29 cellular contexts compared by ENCODE assay signal in the genomic region with DNA sequence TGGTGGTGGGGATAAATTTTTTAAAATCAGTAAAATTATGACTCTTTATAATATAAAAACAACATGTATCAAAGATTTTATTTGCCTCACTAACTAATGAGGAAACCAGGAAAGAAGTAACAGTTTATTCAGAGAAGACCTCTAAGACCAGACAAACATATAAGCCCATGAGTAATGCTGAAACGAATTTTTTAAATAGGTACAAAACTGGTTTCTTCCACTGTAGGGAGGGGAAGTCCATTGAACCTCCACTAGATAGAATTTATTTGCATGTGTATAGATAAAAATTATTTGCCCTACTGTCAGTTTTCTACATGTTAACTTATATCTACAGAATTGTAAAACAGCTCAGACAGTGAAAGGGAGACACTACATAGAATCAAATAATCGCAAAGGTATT.
"Had no signal": no experiment of that assay in that cellular context is flagged by ENCODE, and none has a peak within 500 bp of the region (broad histone marks: within the 10 kb centered on the region; RNA-seq: fewer than 3 reads in every experiment).

No MANE protein-coding gene starts in this region.

- H3K4me3 ChIP-seq: neural progenitor cell, ovary, psoas muscle, right lobe of liver, sigmoid colon, suprapubic skin, testis, tibial artery, transverse colon, upper lobe of right lung, uterus had no signal

- ATAC-seq: natural killer cell; psoas muscle; right cardiac atrium; right lobe of liver; stimulated activated effector memory CD8-positive, alpha-beta T cell treated with anti-CD3 and anti-CD28 coated beads, Interleukin-12 subunit alpha, Interleukin-12 subunit beta, amount 100 ng/mL, for 72 hours; stimulated activated naive CD8-positive, alpha-beta T cell treated with anti-CD3 and anti-CD28 coated beads, Interleukin-15, amount 100 ng/mL, for 72 hours; stimulated activated naive CD8-positive, alpha-beta T cell treated with anti-CD3 and anti-CD28 coated beads, Interleukin-15, Interleukin-2, amounts not matched to agents 100 U/mL and 50 U/mL, for 24 hours; upper lobe of right lung had no signal

- H3K27ac ChIP-seq: neural progenitor cell, ovary, parathyroid adenoma, psoas muscle, right lobe of liver, sigmoid colon, suprapubic skin, testis, tibial artery, transverse colon, upper lobe of right lung, uterus had no signal

- H3K4me1 Mint-ChIP-seq: natural killer cell; stimulated activated effector memory CD8-positive, alpha-beta T cell treated with anti-CD3 and anti-CD28 coated beads, Interleukin-12 subunit alpha, Interleukin-12 subunit beta, amount 100 ng/mL, for 72 hours; stimulated activated naive CD8-positive, alpha-beta T cell treated with anti-CD3 and anti-CD28 coated beads, Interleukin-15, amount 100 ng/mL, for 72 hours had no signal

- H3K4me2 ChIP-seq: neural progenitor cell had no signal

- H3K79me2 ChIP-seq: parathyroid adenoma had no signal

- H3K9me3 Mint-ChIP-seq: natural killer cell; nephron; stimulated activated effector memory CD8-positive, alpha-beta T cell treated with anti-CD3 and anti-CD28 coated beads, Interleukin-12 subunit alpha, Interleukin-12 subunit beta, amount 100 ng/mL, for 72 hours; stimulated activated naive CD8-positive, alpha-beta T cell treated with anti-CD3 and anti-CD28 coated beads, Interleukin-15, amount 100 ng/mL, for 72 hours had no signal

- H3K27ac Mint-ChIP-seq: natural killer cell; nephron; neural progenitor cell; progenitor cell of endocrine pancreas; stimulated activated effector memory CD8-positive, alpha-beta T cell treated with anti-CD3 and anti-CD28 coated beads, Interleukin-12 subunit alpha, Interleukin-12 subunit beta, amount 100 ng/mL, for 72 hours; stimulated activated naive CD8-positive, alpha-beta T cell treated with anti-CD3 and anti-CD28 coated beads, Interleukin-15, amount 100 ng/mL, for 72 hours; type B pancreatic cell had no signal

- H3K27me3 ChIP-seq: neural progenitor cell, ovary, right lobe of liver, sigmoid colon, suprapubic skin, testis, tibial artery, transverse colon, upper lobe of right lung, uterus had no signal

- H3K9me3 ChIP-seq: ovary, psoas muscle, right lobe of liver, sigmoid colon, suprapubic skin, testis, tibial artery, transverse colon, upper lobe of right lung, uterus had no signal

- H3K36me3 Mint-ChIP-seq: natural killer cell; neural progenitor cell; stimulated activated effector memory CD8-positive, alpha-beta T cell treated with anti-CD3 and anti-CD28 coated beads, Interleukin-12 subunit alpha, Interleukin-12 subunit beta, amount 100 ng/mL, for 72 hours had no signal

- DNase-seq: natural killer cell; occipital lobe; ovary; posterior cingulate gyrus; psoas muscle; right cardiac atrium; right lobe of liver; sigmoid colon; small intestine; stimulated activated CD4-positive, alpha-beta T cell treated with anti-CD3 and anti-CD28 coated beads, Interleukin-15, amount 100 ng/mL, for 24 hours; stimulated activated CD4-positive, alpha-beta T cell treated with anti-CD3 and anti-CD28 coated beads, Interleukin-2, amount 100 ng/mL, for 24 hours; stimulated activated CD4-positive, alpha-beta T cell treated with anti-CD3 and anti-CD28 coated beads, Interleukin-2, amount 100 ng/mL, for 48 hours; stimulated activated CD4-positive, alpha-beta T cell treated with anti-CD3 and anti-CD28 coated beads, Interleukin-4, amount 100 ng/mL, for 24 hours; stimulated activated naive CD4-positive, alpha-beta T cell; stimulated activated naive CD8-positive, alpha-beta T cell treated with anti-CD3 and anti-CD28 coated beads, Interleukin-15, amount 100 ng/mL, for 72 hours; stimulated activated naive CD8-positive, alpha-beta T cell treated with anti-CD3 and anti-CD28 coated beads, Interleukin-15, Interleukin-2, amounts not matched to agents 100 U/mL and 50 U/mL, for 24 hours; substantia nigra; testis; tibial artery; transverse colon; upper lobe of right lung; uterus had no signal

- H2AFZ ChIP-seq: neural progenitor cell, parathyroid adenoma had no signal

- H3K9ac ChIP-seq: neural progenitor cell, parathyroid adenoma had no signal

- H3K4me1 ChIP-seq: parathyroid adenoma, psoas muscle, right lobe of liver, sigmoid colon, suprapubic skin, testis, tibial artery, transverse colon, upper lobe of right lung, uterus had no signal

- H3K27me3 Mint-ChIP-seq: progenitor cell of endocrine pancreas; stimulated activated naive CD8-positive, alpha-beta T cell treated with anti-CD3 and anti-CD28 coated beads, Interleukin-15, amount 100 ng/mL, for 72 hours; type B pancreatic cell had no signal

- H3K36me3 ChIP-seq: neural progenitor cell, ovary, right lobe of liver, sigmoid colon, suprapubic skin, tibial artery, transverse colon, upper lobe of right lung, uterus had no signal

- H3K4me3 Mint-ChIP-seq: natural killer cell; nephron; neural progenitor cell; stimulated activated effector memory CD8-positive, alpha-beta T cell treated with anti-CD3 and anti-CD28 coated beads, Interleukin-12 subunit alpha, Interleukin-12 subunit beta, amount 100 ng/mL, for 72 hours; stimulated activated naive CD8-positive, alpha-beta T cell treated with anti-CD3 and anti-CD28 coated beads, Interleukin-15, amount 100 ng/mL, for 72 hours; type B pancreatic cell had no signal
